ENCODE assay signal across 10 cellular contexts in genomic region chr19:6610934-6611370, GRCh38.
DNase-seq lines count a peak whose midpoint lies in the region; FAIRE-seq and TF ChIP-seq lines count a peak whose summit lies in the region.
"Had no signal": no experiment of that assay in that cellular context is flagged by ENCODE, and none has a peak within 500 bp of the region (broad histone marks: within the 10 kb centered on the region; RNA-seq: fewer than 3 reads in every experiment).

No MANE protein-coding gene starts in this region.

- no peaks in the 10 kb centered on the region for H3K27me3 ChIP-seq in brain microvascular endothelial cell (replicated peaks)
- H3K27me3 ChIP-seq: cardiac muscle cell had no signal

- H3K4me3 ChIP-seq in AG09309 (ENCODE audit: control insufficient read depth, low read depth, low read length) (no peak overlapping the region), brain microvascular endothelial cell (ENCODE audit: low read depth, low read length) (no peak overlapping the region)
- H3K4me3 ChIP-seq: cardiac muscle cell had no signal

- in situ Hi-C loops in brain microvascular endothelial cell (cut with HindIII; ENCODE audit: low pct_ligation_motif_present, low sequenced_read_pairs) = no loop called here

- peak overlapping the region; percentile 34 for H3K27ac ChIP-seq in brain microvascular endothelial cell
- H3K27ac ChIP-seq: cardiac muscle cell had no signal

- no peak for FAIRE-seq in HTR-8/SVneo (lab: Jason Lieb, UNC)

- DNase-seq in AG09309 (ENCODE audit: low read depth) (peak; percentile 95), HTR-8/SVneo (ENCODE audit: insufficient read length, low spot score) (peak; percentile 72), brain microvascular endothelial cell (peak; percentile 59), kidney tubule cell (ENCODE audit: low spot score) (peak; percentile 99), OCI-M2 (lab: John Stamatoyannopoulos, UW; ENCODE audit: unreplicated experiment) (no peak), islet precursor cell (no peak), iPS-NIHi11 (ENCODE audit: low spot score) (no peak), NCI-H510A treated with DMSO at 0.1 percent for 48 hours (lab: John Stamatoyannopoulos, UW) (no peak)
- DNase-seq: activated CD8-positive, alpha-beta memory T cell treated with anti-CD3 and anti-CD28 coated beads, Interleukin-2, amount 50 U/mL, for 4 hours had no signal

- no peak for TF ChIP-seq CTCF in AG09309 (IDR thresholded peaks at IDR 0.05; ENCODE audit: control insufficient read depth, insufficient read depth, low read depth, low read length, missing control alignments)
- TF ChIP-seq CTCF in brain microvascular endothelial cell (IDR thresholded peaks at IDR 0.05; ENCODE audit: low read depth, low read length, missing control alignments) = no peak

- H3K36me3 ChIP-seq in brain microvascular endothelial cell (replicated peaks) = no peaks in the 10 kb centered on the region
- H3K36me3 ChIP-seq: cardiac muscle cell had no signal

Comparison
In these comparisons a context has a peak if more than half of its experiments do, and no peak if none do; other contexts are left out.
1. DNase-seq: peak in AG09309 (single experiment), HTR-8/SVneo (single experiment), brain microvascular endothelial cell (single experiment) and kidney tubule cell (single experiment); none in OCI-M2 (single experiment), islet precursor cell (single experiment), iPS-NIHi11 (single experiment) and NCI-H510A treated with DMSO at 0.1 percent for 48 hours (single experiment).